10 cellular contexts compared by ENCODE assay signal in genomic region chr6:138088307-138088744, GRCh38. TPM values are rescaled to one million over a fixed set of nuclear protein-coding genes. Genes with fewer than 3 reads are reported as not detected.
A peak's percentile ranks its signal among the peaks of the same experiment; 100 is the strongest.
DNase-seq lines count a peak whose midpoint lies in the region; ATAC-seq and TF ChIP-seq lines count a peak whose summit lies in the region.
"Had no signal": no experiment of that assay in that cellular context is flagged by ENCODE, and none has a peak within 500 bp of the region (broad histone marks: within the 10 kb centered on the region; RNA-seq: fewer than 3 reads in every experiment).

No MANE protein-coding gene starts in this region.

- no peak overlapping the region for H2BK5ac ChIP-seq in mesendoderm (ENCODE audit: low read length)

- no peak overlapping the region for H2BK120ac ChIP-seq in mesendoderm (ENCODE audit: low read depth, low read length)

- no peak for TF ChIP-seq POLR2A in NB4 (IDR thresholded peaks at IDR 0.05; ENCODE audit: extremely low read depth, insufficient read length)

- H4K8ac ChIP-seq in mesendoderm (ENCODE audit: low read depth, low read length): peak overlapping the region; percentile 76

- H3K27ac ChIP-seq in mesendoderm (ENCODE audit: low read depth, low read length): peak overlapping the region; percentile 81
- H3K27ac ChIP-seq: SK-N-MC had no signal

- H3K18ac ChIP-seq in mesendoderm (ENCODE audit: low read length): peak overlapping the region; percentile 70

- H3K4me1 ChIP-seq in mesendoderm (ENCODE audit: control insufficient read depth, low read depth, low read length): peaks cover 18% of the 10 kb centered on the region

- intact Hi-C loops in MCF 10A (cut with micrococcal nuclease): loop anchor here (1.0 kb wide), 2 partner anchors 18 to 56 kb away; no protein-coding TSS in a partner anchor

- H3K56ac ChIP-seq in mesendoderm (ENCODE audit: low read length): no peak overlapping the region

- no peaks in the 10 kb centered on the region for H3K9me3 Mint-ChIP-seq in MCF 10A (ENCODE audit: unreplicated experiment)
- H3K9me3 Mint-ChIP-seq: activated naive CD8-positive, alpha-beta T cell treated with anti-CD3 and anti-CD28 coated beads for 36 hours had no signal

- no peak overlapping the region for H3K4me3 ChIP-seq in BJ (ENCODE audit: low read depth, low read length)
- no peak overlapping the region for H3K4me3 ChIP-seq in NB4 (ENCODE audit: low read depth, low read length)
- no peak overlapping the region for H3K4me3 ChIP-seq in mesendoderm (ENCODE audit: low read length)
- H3K4me3 ChIP-seq: SK-N-MC had no signal

- no peak overlapping the region for H3K4ac ChIP-seq in mesendoderm (ENCODE audit: low read depth, low read length)

- no peaks in the 10 kb centered on the region; the same call in 1 of the 2 replicates for H3K36me3 ChIP-seq in BJ (ENCODE audit: control insufficient read depth, insufficient read depth, low read length)
- H3K36me3 ChIP-seq in mesendoderm (ENCODE audit: control insufficient read depth, insufficient read depth, low read length): no peaks in the 10 kb centered on the region

- no peak overlapping the region for H3K23ac ChIP-seq in mesendoderm (ENCODE audit: low read length)

- WGBS in mesendoderm (ENCODE audit: extremely low coverage, insufficient coverage, low lambda C conversion rate): no CpG with 5 or more reads among the region's 4 CpGs

- H3K27ac Mint-ChIP-seq in MCF 10A (ENCODE audit: low read depth, unreplicated experiment): peak overlapping the region; percentile 97
- no peak overlapping the region for H3K27ac Mint-ChIP-seq in T-helper 17 cell
- H3K27ac Mint-ChIP-seq: activated naive CD8-positive, alpha-beta T cell treated with anti-CD3 and anti-CD28 coated beads for 36 hours had no signal

- no peak for ATAC-seq in HG02870 (IDR thresholded peaks at IDR 0.05; ENCODE audit: unreplicated experiment)
- no peak for ATAC-seq in T-helper 17 cell

- no peak overlapping the region for H2BK15ac ChIP-seq in mesendoderm (replicated peaks; ENCODE audit: low read depth)

- H3K79me2 ChIP-seq in mesendoderm (ENCODE audit: control insufficient read depth, insufficient read depth, low read length): no peaks in the 10 kb centered on the region

- H4K5ac ChIP-seq in mesendoderm (ENCODE audit: low read length): no peak overlapping the region

- DNase-seq in BJ (ENCODE audit: low read depth) (peak; percentile 86), NB4 (ENCODE audit: low read depth) (peak; percentile 26), MCF 10A (ENCODE audit: unreplicated experiment) (peak; percentile 92), mesendoderm (peak; percentile 47), RPMI8226 (no peak), T-helper 17 cell (no peak), pons (ENCODE audit: low spot score) (no peak)
- DNase-seq: activated naive CD8-positive, alpha-beta T cell treated with anti-CD3 and anti-CD28 coated beads for 36 hours had no signal

- BruUV-seq in MCF 10A (replicated peaks; lab: Mats Ljungman, UMichigan): no TSS peak

- no peaks in the 10 kb centered on the region for H3K9me3 ChIP-seq in T-helper 17 cell (ENCODE audit: control insufficient read depth, low read length, poor library complexity, severe bottlenecking)

- CTCF ChIA-PET in BJ (lab: Yijun Ruan, JAX) (interaction anchor here (0.6 kb wide), 1 partner anchor 64 kb away, joined by 3 read pairs; no protein-coding TSS in a partner anchor), MCF 10A (lab: Yijun Ruan, JAX) (interaction anchor here (1.4 to 2.2 kb wide), 3 partner anchors 10 to 17 kb away, joined by 3 to 10 read pairs (median 7); no protein-coding TSS in a partner anchor)

- TF ChIP-seq CTCF in BJ (IDR thresholded peaks at IDR 0.05; ENCODE audit: insufficient read depth, low read depth, low read length): no peak
- TF ChIP-seq CTCF in NB4 (IDR thresholded peaks at IDR 0.05; ENCODE audit: low read depth, low read length): no peak
- no peak for TF ChIP-seq CTCF in MCF 10A (IDR thresholded peaks at IDR 0.05; ENCODE audit: unreplicated experiment)

- H3K9ac ChIP-seq in mesendoderm (ENCODE audit: low read length): no peak overlapping the region

- H3K36me3 Mint-ChIP-seq in MCF 10A (ENCODE audit: insufficient read depth, unreplicated experiment) (peaks cover 43% of the 10 kb centered on the region), T-helper 17 cell (ENCODE audit: low read depth) (peaks cover 2% of the 10 kb centered on the region)
- H3K36me3 Mint-ChIP-seq: activated naive CD8-positive, alpha-beta T cell treated with anti-CD3 and anti-CD28 coated beads for 36 hours had no signal

- H3K27me3 Mint-ChIP-seq in MCF 10A (ENCODE audit: insufficient read depth, unreplicated experiment): no peaks in the 10 kb centered on the region
- no peaks in the 10 kb centered on the region for H3K27me3 Mint-ChIP-seq in T-helper 17 cell

- H3K4me1 Mint-ChIP-seq in MCF 10A (ENCODE audit: insufficient read depth, unreplicated experiment) (peaks cover 34% of the 10 kb centered on the region), T-helper 17 cell (peaks cover 7% of the 10 kb centered on the region)
- H3K4me1 Mint-ChIP-seq: activated naive CD8-positive, alpha-beta T cell treated with anti-CD3 and anti-CD28 coated beads for 36 hours had no signal

- POLR2A ChIA-PET in BJ (lab: Charles Lee): no interaction called here
- POLR2A ChIA-PET in MCF 10A (lab: Yijun Ruan, JAX): interaction anchor here (0.8 to 15.3 kb wide), 9 partner anchors 11 to 85 kb away, joined by 3 to 506 read pairs (median 14); partner anchors contain the start of gene PERP

- H3K27me3 ChIP-seq in BJ (ENCODE audit: control insufficient read depth, insufficient read depth, low read length): no peaks in the 10 kb centered on the region
- no peaks in the 10 kb centered on the region for H3K27me3 ChIP-seq in mesendoderm (ENCODE audit: insufficient read depth, low read length, poor library complexity)

- no peak overlapping the region for H2AK5ac ChIP-seq in mesendoderm (ENCODE audit: low read length)

- H3K4me2 ChIP-seq in mesendoderm (ENCODE audit: low read length): no peak overlapping the region

- peak overlapping the region; percentile 62 for H3K4me3 Mint-ChIP-seq in MCF 10A (ENCODE audit: unreplicated experiment)
- H3K4me3 Mint-ChIP-seq in T-helper 17 cell: no peak overlapping the region
- H3K4me3 Mint-ChIP-seq: activated naive CD8-positive, alpha-beta T cell treated with anti-CD3 and anti-CD28 coated beads for 36 hours had no signal

- no peaks in the 10 kb centered on the region for H3K79me1 ChIP-seq in mesendoderm (ENCODE audit: low read length)

RNA-seq across cellular contexts. Expression of gene PERP, which starts 18.9 kb away (rescaled TPM):
- 47.5 and 52.3 TPM in 2 replicates for polyA plus RNA-seq in BJ (2011; rRNA removed)
- 19.3 and 23.6 TPM in 2 replicates for polyA minus RNA-seq in BJ (2011; rRNA and poly(A)+ RNA removed)
- total RNA-seq in MCF 10A (2022): 103 and 120 TPM in 2 replicates
- polyA plus RNA-seq in mesendoderm (2013, experiment 1 of 2): 82.2 TPM
- polyA plus RNA-seq in mesendoderm (2013, experiment 2 of 2): 82.8 TPM
- total RNA-seq in T-helper 17 cell: 1 to 10 TPM; 4.3 to 5.7 TPM

Comparison
In these comparisons a context has a peak if more than half of its experiments do, and no peak if none do; other contexts are left out.
1. DNase-seq: peak in BJ (single experiment), NB4 (single experiment), MCF 10A (single experiment) and mesendoderm (single experiment); none in RPMI8226 (single experiment), T-helper 17 cell (0 of 3) and pons (single experiment).
2. RNA of gene PERP, which starts 18.9 kb away (total RNA-seq): 103 to 120 TPM in MCF 10A; 4.3 to 5.7 TPM in T-helper 17 cell; every median in the first group is over 10 times any median in the second.